Comparison of ENCODE assay signal across 8 cellular contexts in the genomic region with DNA sequence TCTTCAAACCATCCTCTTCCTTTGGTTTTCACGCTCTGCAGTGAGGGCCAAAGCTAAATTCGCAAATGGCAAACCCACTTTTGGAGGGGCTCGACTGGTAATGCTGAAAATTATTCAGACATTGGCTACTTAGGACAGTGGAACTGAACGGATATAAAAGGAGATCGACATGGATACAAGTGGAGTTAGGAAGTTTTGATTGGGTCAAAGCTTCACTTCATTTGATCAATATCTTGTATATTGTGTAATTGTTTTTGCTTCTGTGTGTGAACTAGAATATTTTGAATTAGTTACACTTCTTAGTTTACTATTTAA. TPM values are rescaled to one million over a fixed set of nuclear protein-coding genes. Genes with fewer than 3 reads are reported as not detected.
DNase-seq lines count a peak whose midpoint lies in the region; TF ChIP-seq lines count a peak whose summit lies in the region.

No MANE protein-coding gene starts in this region.

- peaks cover 10% of the 10 kb centered on the region for H3K4me1 ChIP-seq in Caco-2
- H3K4me1 ChIP-seq in OCI-LY1 (ENCODE audit: insufficient read depth, low read length, severe bottlenecking), result peaks cover 26% of the 10 kb centered on the region
- peaks cover 44% of the 10 kb centered on the region in 2 experiments for H3K4me1 ChIP-seq in neutrophil (ENCODE audit: control insufficient read depth in 1 of 2, insufficient read depth in 1 of 2, low read depth in 1 of 2, low read length in 1 of 2)

- peak overlapping the region; percentile 57 for H3K27ac Mint-ChIP-seq in Caco-2 (ENCODE audit: unreplicated experiment)
- H3K27ac Mint-ChIP-seq in endothelial cell (ENCODE audit: unreplicated experiment), result peak overlapping the region; percentile 24

- DNase-seq in Caco-2 (no peak), endothelial cell (ENCODE audit: low spot score) (no peak), erythroblast (lab: John Stamatoyannopoulos, UW) (no peak), pons (ENCODE audit: low spot score) (no peak), NCI-H1417 treated with DMSO at 0.1 percent for 48 hours (lab: John Stamatoyannopoulos, UW) (no peak), dermis blood vessel endothelial cell (no peak)

- peak overlapping the region; percentile 90 for H3K4me3 ChIP-seq in Caco-2 (ENCODE audit: low read depth, low read length)
- peak overlapping the region; percentile 75 for H3K4me3 ChIP-seq in OCI-LY1 (ENCODE audit: low read depth, low read length, poor library complexity, severe bottlenecking)
- peak overlapping the region; percentile 83 to 89 for H3K4me3 ChIP-seq in neutrophil (ENCODE audit: low read depth in 1 of 2, low read length in 1 of 2)

- no peak for TF ChIP-seq CTCF in Caco-2 (IDR thresholded peaks at IDR 0.05; ENCODE audit: insufficient read depth in 1 of 2, low read depth in 1 of 2, low read length in 1 of 2, severe bottlenecking in 1 of 2, unreplicated experiment in 1 of 2)
- no peak for TF ChIP-seq CTCF in OCI-LY1 (IDR thresholded peaks at IDR 0.05; ENCODE audit: low read length)
- TF ChIP-seq CTCF in endothelial cell (IDR thresholded peaks at IDR 0.05; ENCODE audit: unreplicated experiment), result no peak
- no peak for TF ChIP-seq CTCF in neutrophil (IDR thresholded peaks at IDR 0.05)

- H3K27ac ChIP-seq in OCI-LY1 (ENCODE audit: low read depth, low read length, poor library complexity, severe bottlenecking) (no peak overlapping the region), neutrophil (peak overlapping the region; percentile 100)

- H3K4me3 Mint-ChIP-seq in Caco-2 (ENCODE audit: unreplicated experiment) (peak overlapping the region; percentile 75), endothelial cell (ENCODE audit: unreplicated experiment) (peak overlapping the region; percentile 93)

- no peaks in the 10 kb centered on the region for H3K27me3 ChIP-seq in Caco-2 (replicated peaks; ENCODE audit: control insufficient read depth, insufficient read depth, low read length)
- no peaks in the 10 kb centered on the region for H3K27me3 ChIP-seq in OCI-LY1 (ENCODE audit: insufficient read depth, low read length)
- H3K27me3 ChIP-seq in neutrophil, result no peaks in the 10 kb centered on the region

- H2AFZ ChIP-seq in OCI-LY1 (ENCODE audit: low read length), result no peak overlapping the region

- intact Hi-C loops in Caco-2 (cut with micrococcal nuclease; ENCODE audit: unreplicated experiment), result loop anchor here (5.0 kb wide), 2 partner anchors 201 to 216 kb away; no protein-coding TSS in a partner anchor

- TF ChIP-seq POLR2A in erythroblast (IDR thresholded peaks at IDR 0.05; ENCODE audit: low read length), result no peak

- H3K4me2 ChIP-seq in OCI-LY1 (ENCODE audit: low read length), result peak overlapping the region; percentile 90

- H3K27me3 Mint-ChIP-seq in Caco-2 (ENCODE audit: insufficient read depth, unreplicated experiment) (no peaks in the 10 kb centered on the region), endothelial cell (ENCODE audit: unreplicated experiment) (peaks cover 8% of the 10 kb centered on the region)

- BruUV-seq in Caco-2 (replicated peaks; lab: Mats Ljungman, UMichigan), result TSS peak; percentile 48

- H3K9me3 ChIP-seq in Caco-2, result no peaks in the 10 kb centered on the region
- no peaks in the 10 kb centered on the region for H3K9me3 ChIP-seq in OCI-LY1 (ENCODE audit: low read length)
- H3K9me3 ChIP-seq in neutrophil, result no peaks in the 10 kb centered on the region

- H3K9me2 ChIP-seq in OCI-LY1 (ENCODE audit: low read depth, low read length), result no peaks in the 10 kb centered on the region

- peak overlapping the region; percentile 63 for H3K9ac ChIP-seq in OCI-LY1 (ENCODE audit: low read length)

- H3K4me1 Mint-ChIP-seq in Caco-2 (ENCODE audit: low read depth, unreplicated experiment), result peaks cover 10% of the 10 kb centered on the region
- H3K4me1 Mint-ChIP-seq in endothelial cell (ENCODE audit: unreplicated experiment), result peaks cover 5% of the 10 kb centered on the region

- POLR2A ChIA-PET in Caco-2 (lab: Charles Lee), result interaction anchor here (0.5 kb wide), 1 partner anchor 555 kb away, joined by 4 read pairs; no protein-coding TSS in a partner anchor

- peaks cover 8% of the 10 kb centered on the region for H3K79me2 ChIP-seq in OCI-LY1 (ENCODE audit: insufficient read depth, low read length)

- CTCF ChIA-PET in Caco-2 (lab: Charles Lee), result interaction anchor here (1.9 kb wide), 1 partner anchor 17 kb away, joined by 7 read pairs; no protein-coding TSS in a partner anchor

- no peaks in the 10 kb centered on the region for H3F3A ChIP-seq in OCI-LY1 (ENCODE audit: insufficient read depth, low read length)

- peaks cover 27% of the 10 kb centered on the region for H3K36me3 Mint-ChIP-seq in Caco-2 (ENCODE audit: insufficient read depth, unreplicated experiment)
- H3K36me3 Mint-ChIP-seq in endothelial cell (ENCODE audit: low read depth, unreplicated experiment), result peaks cover 10% of the 10 kb centered on the region

- H3K36me3 ChIP-seq in Caco-2 (ENCODE audit: control insufficient read depth, insufficient read depth, low read length), result no peaks in the 10 kb centered on the region; the same call in 1 of the 2 replicates
- H3K36me3 ChIP-seq in OCI-LY1 (ENCODE audit: insufficient read depth, low read length), result peaks cover 25% of the 10 kb centered on the region
- peaks cover 39% of the 10 kb centered on the region for H3K36me3 ChIP-seq in neutrophil

- H4K20me1 ChIP-seq in OCI-LY1 (ENCODE audit: insufficient read depth, low read length), result no peaks in the 10 kb centered on the region

- H3K9me3 Mint-ChIP-seq in Caco-2 (ENCODE audit: unreplicated experiment), result no peaks in the 10 kb centered on the region
- H3K9me3 Mint-ChIP-seq in endothelial cell (ENCODE audit: unreplicated experiment), result no peaks in the 10 kb centered on the region

RNA-seq across cellular contexts. Expression of a gene that starts 1.2 kb away (rescaled TPM):
- total RNA-seq in Caco-2 (2022) (18.9 and 20.9 TPM in 2 replicates), endothelial cell (ENCODE audit: unreplicated experiment) (7.6 TPM), dermis blood vessel endothelial cell (14.5 and 18.9 TPM in 2 replicates)
